Comparison of ENCODE assay signal across 35 cellular contexts in genomic region chr2:162945785-162946184, GRCh38.
"Had no signal": no experiment of that assay in that cellular context is flagged by ENCODE, and none has a peak within 500 bp of the region (broad histone marks: within the 10 kb centered on the region; RNA-seq: fewer than 3 reads in every experiment).

No MANE protein-coding gene starts in this region.

- H3K4me3 ChIP-seq: MG63 had no signal

- H3K9me3 ChIP-seq: MG63 had no signal

- H3K27me3 ChIP-seq: MG63 had no signal

- DNase-seq: Kasumi-1, MG63, MM.1S, MV-4-11, NCI-H1048, NCI-H1092, NCI-H1092 treated with DMSO at 0.1 percent for 48 hours, NCI-H1105, NCI-H1105 treated with DMSO at 0.1 percent for 48 hours, NCI-H1417, NCI-H1417 treated with DMSO at 0.1 percent for 48 hours, NCI-H1436, NCI-H1436 treated with DMSO at 0.1 percent for 48 hours, NCI-H146, NCI-H1694, NCI-H1694 treated with DMSO at 0.1 percent for 48 hours, NCI-H187, NCI-H1930, NCI-H2029, NCI-H2029 treated with DMSO at 0.1 percent for 48 hours, NCI-H2081, NCI-H2081 treated with DMSO at 0.1 percent for 48 hours, NCI-H2107, NCI-H2171, NCI-H2171 treated with DMSO at 0.1 percent for 48 hours, NCI-H2227 treated with DMSO at 0.1 percent for 48 hours, NCI-H226, NCI-H345, NCI-H446, NCI-H446 treated with DMSO at 0.1 percent for 48 hours, NCI-H510A, NCI-H510A treated with DMSO at 0.1 percent for 48 hours, NCI-H524, NCI-H524 treated with DMSO at 0.1 percent for 48 hours, NCI-H526 had no signal

- H3K36me3 ChIP-seq: MG63 had no signal
